In genomic region chr5:62589504-62589903, GRCh38 we compare ENCODE assay signal across 22 cellular contexts.
"Had no signal": no experiment of that assay in that cellular context is flagged by ENCODE, and none has a peak within 500 bp of the region (broad histone marks: within the 10 kb centered on the region; RNA-seq: fewer than 3 reads in every experiment).

No MANE protein-coding gene starts in this region.

- H3K9me3 Mint-ChIP-seq: activated CD4-positive, alpha-beta T cell treated with anti-CD3 and anti-CD28 coated beads, Interleukin-2, amount 10 ng/mL, durations not matched to agents 7 days and 5 days; activated naive CD4-positive, alpha-beta T cell treated with anti-CD3 and anti-CD28 coated beads, Interleukin-2, amount 50 U/mL, for 72 hours; activated T-cell treated with anti-CD3 and anti-CD28 coated beads, Interleukin-2, amount 50 U/mL, for 4 hours; neural crest cell; stimulated activated effector memory CD8-positive, alpha-beta T cell treated with anti-CD3 and anti-CD28 coated beads, Interleukin-12 subunit alpha, Interleukin-12 subunit beta, amount 100 ng/mL, for 72 hours; T-helper 1 cell treated with Interleukin-12 subunit alpha and Interleukin-12 subunit beta and Interleukin-4 antibody, amounts not matched to agents 30 μg/mL and 1 μg/mL, for 36 hours; type B pancreatic cell had no signal

- FAIRE-seq: astrocyte, endothelial cell of umbilical vein, small intestine had no signal

- H3K4me1 Mint-ChIP-seq: neural crest cell had no signal

- H3K9me3 ChIP-seq: adrenal gland, psoas muscle, right lobe of liver, testis had no signal

- H3K4me3 Mint-ChIP-seq: activated CD4-positive, alpha-beta T cell treated with anti-CD3 and anti-CD28 coated beads, Interleukin-2, amount 10 ng/mL, durations not matched to agents 7 days and 5 days; activated T-cell treated with anti-CD3 and anti-CD28 coated beads, Interleukin-2, amount 50 U/mL, for 4 hours; memory B cell; neural crest cell; stimulated activated effector memory CD8-positive, alpha-beta T cell treated with anti-CD3 and anti-CD28 coated beads, Interleukin-12 subunit alpha, Interleukin-12 subunit beta, amount 100 ng/mL, for 72 hours; T-helper 1 cell treated with Interleukin-12 subunit alpha and Interleukin-12 subunit beta and Interleukin-4 antibody, amounts not matched to agents 30 μg/mL and 1 μg/mL, for 36 hours; type B pancreatic cell had no signal

- H3K4me1 ChIP-seq: psoas muscle, testis had no signal

- H3K27me3 Mint-ChIP-seq: activated CD4-positive, alpha-beta T cell treated with anti-CD3 and anti-CD28 coated beads, Interleukin-2, amount 10 ng/mL, durations not matched to agents 7 days and 5 days; memory B cell; type B pancreatic cell had no signal

- DNase-seq: activated CD4-positive, alpha-beta T cell treated with anti-CD3 and anti-CD28 coated beads, Interleukin-2, amount 10 ng/mL, durations not matched to agents 7 days and 5 days; activated CD8-positive, alpha-beta memory T cell treated with anti-CD3 and anti-CD28 coated beads, Interleukin-2, amount 50 U/mL, for 4 hours; activated effector memory CD4-positive, alpha-beta T cell treated with anti-CD3 and anti-CD28 coated beads, Interleukin-2, amount 50 U/mL, for 16 hours; activated T-cell treated with anti-CD3 and anti-CD28 coated beads, Interleukin-2, amount 50 U/mL, for 4 hours; adrenal gland; cerebellar nuclear complex; effector CD4-positive, alpha-beta T cell; foreskin fibroblast; psoas muscle; right lobe of liver; small intestine; stimulated activated CD4-positive, alpha-beta T cell treated with anti-CD3 and anti-CD28 coated beads, Interleukin-4, amount 100 ng/mL, for 1 hour; testis had no signal

- H3K27ac ChIP-seq: adrenal gland, psoas muscle, right lobe of liver, testis had no signal

- H3K4me3 ChIP-seq: adrenal gland, psoas muscle, right lobe of liver, testis had no signal

- H3K27ac Mint-ChIP-seq: activated CD4-positive, alpha-beta T cell treated with anti-CD3 and anti-CD28 coated beads, Interleukin-2, amount 10 ng/mL, durations not matched to agents 7 days and 5 days; memory B cell; stimulated activated effector memory CD8-positive, alpha-beta T cell treated with anti-CD3 and anti-CD28 coated beads, Interleukin-12 subunit alpha, Interleukin-12 subunit beta, amount 100 ng/mL, for 72 hours; T-helper 1 cell treated with Interleukin-12 subunit alpha and Interleukin-12 subunit beta and Interleukin-4 antibody, amounts not matched to agents 30 μg/mL and 1 μg/mL, for 36 hours; type B pancreatic cell had no signal

- H3K27me3 ChIP-seq: adrenal gland, right lobe of liver, testis had no signal

- ATAC-seq: activated CD4-positive, CD25-positive, alpha-beta regulatory T cell treated with anti-CD3 and anti-CD28 coated beads, Interleukin-2, amount 50 U/mL, for 24 hours; activated naive CD4-positive, alpha-beta T cell treated with anti-CD3 and anti-CD28 coated beads, Interleukin-2, amount 50 U/mL, for 72 hours; activated T-cell treated with anti-CD3 and anti-CD28 coated beads, Interleukin-2, amount 50 U/mL, for 4 hours; psoas muscle; stimulated activated effector memory CD8-positive, alpha-beta T cell treated with anti-CD3 and anti-CD28 coated beads, Interleukin-12 subunit alpha, Interleukin-12 subunit beta, amount 100 ng/mL, for 72 hours had no signal

- H3K36me3 ChIP-seq: adrenal gland, right lobe of liver had no signal
